In genomic region chr19:16034180-16034579, GRCh38 we compare ENCODE assay signal across 17 cellular contexts. TPM values are rescaled to one million over a fixed set of nuclear protein-coding genes. Genes with fewer than 3 reads are reported as not detected.
DNase-seq lines count a peak whose midpoint lies in the region; ATAC-seq and TF ChIP-seq lines count a peak whose summit lies in the region.
"Had no signal": no experiment of that assay in that cellular context is flagged by ENCODE, and none has a peak within 500 bp of the region (broad histone marks: within the 10 kb centered on the region; RNA-seq: fewer than 3 reads in every experiment).

No MANE protein-coding gene starts in this region.

- no peaks in the 10 kb centered on the region for H3K9me2 ChIP-seq in Karpas-422 (replicated peaks; ENCODE audit: insufficient read depth, low read length)

- H3K27ac ChIP-seq in sigmoid colon (no peak overlapping the region), Karpas-422 (ENCODE audit: low read length) (no peak overlapping the region)
- H3K27ac ChIP-seq: A549, C4-2B had no signal

- ATAC-seq in left lobe of liver = no peak
- ATAC-seq: A549 had no signal

- no peaks in the 10 kb centered on the region for H4K20me1 ChIP-seq in Karpas-422 (ENCODE audit: insufficient read depth, low read depth, low read length)

- no peak overlapping the region for H3K9ac ChIP-seq in Karpas-422 (ENCODE audit: low read length)

- no peaks in the 10 kb centered on the region for H3K9me3 ChIP-seq in sigmoid colon
- H3K9me3 ChIP-seq in Karpas-422 (ENCODE audit: low read length) = no peaks in the 10 kb centered on the region
- H3K9me3 ChIP-seq: A549, BE2C had no signal

- WGBS in sigmoid colon, 2 donors = 91 to 92% methylated on average over 7 of the region's 7 CpGs

- H3K4me2 ChIP-seq in Karpas-422 (ENCODE audit: low read depth, low read length, poor library complexity, severe bottlenecking) = no peak overlapping the region
- H3K4me2 ChIP-seq: A549 had no signal

- intact Hi-C loops in sigmoid colon (cut with DNase I) = no loop called here

- no peak for TF ChIP-seq POLR2A in sigmoid colon (IDR thresholded peaks at IDR 0.05)

- H3K36me3 ChIP-seq in sigmoid colon = no peaks in the 10 kb centered on the region
- no peaks in the 10 kb centered on the region for H3K36me3 ChIP-seq in Karpas-422 (ENCODE audit: insufficient read depth, low read length)
- H3K36me3 ChIP-seq: BE2C had no signal

- TF ChIP-seq EP300 in sigmoid colon (IDR thresholded peaks at IDR 0.05) = no peak

- no peak overlapping the region for H2AFZ ChIP-seq in Karpas-422 (ENCODE audit: low read length)

- H3K79me2 ChIP-seq in Karpas-422 (ENCODE audit: low read length) = no peaks in the 10 kb centered on the region

- H3K27me3 ChIP-seq in sigmoid colon = no peaks in the 10 kb centered on the region
- H3K27me3 ChIP-seq in Karpas-422 (ENCODE audit: low read length) = no peaks in the 10 kb centered on the region
- H3K27me3 ChIP-seq: BE2C had no signal

- DNase-seq in D341Med (ENCODE audit: low spot score) = peak; percentile 23
- DNase-seq in GM13976 (ENCODE audit: low spot score) = peak; percentile 20
- DNase-seq in left lobe of liver (ENCODE audit: low spot score) = peak; percentile 42
- peak; percentile 48 for DNase-seq in sigmoid colon
- no peak for DNase-seq in Karpas-422
- no peak for DNase-seq in NAMALWA (ENCODE audit: low spot score)
- DNase-seq in A172 (ENCODE audit: low spot score) = no peak
- DNase-seq: BE2C; CD4-positive, alpha-beta memory T cell; DMS153; DMS79 treated with DMSO at 0.1 percent for 48 hours; EL; HCEC 1CT; HFFc6; IMR-90 had no signal

- no peak overlapping the region for H3K4me3 ChIP-seq in sigmoid colon
- no peak overlapping the region for H3K4me3 ChIP-seq in Karpas-422 (ENCODE audit: low read length)
- H3K4me3 ChIP-seq: A549 had no signal

- H3K4me1 ChIP-seq in sigmoid colon (no peaks in the 10 kb centered on the region), Karpas-422 (ENCODE audit: low read length) (no peaks in the 10 kb centered on the region)
- H3K4me1 ChIP-seq: A549, BE2C had no signal

- TF ChIP-seq CTCF in GM13976 (IDR thresholded peaks at IDR 0.05; ENCODE audit: borderline replicate concordance, control extremely low read depth, extremely low read depth, insufficient read depth, missing control alignments) = no peak
- TF ChIP-seq CTCF in sigmoid colon (IDR thresholded peaks at IDR 0.05) = no peak

- in situ Hi-C loops in GM13976 (cut with MboI; ENCODE audit: low sequenced_read_pairs, unreplicated experiment) = loop anchor here (25.0 kb wide), 2 partner anchors 353 to 397 kb away; partner anchors contain the start of gene CYP4F3

RNA-seq across cellular contexts. Expression of gene TPM4, which starts 42.1 kb away (rescaled TPM):
- total RNA-seq in left lobe of liver (21.0 TPM), sigmoid colon (100 to 1,000 TPM; 222 to 826 (median 353) TPM)
- 100 to 1,000 TPM; 313 to 464 (median 374) TPM for polyA plus RNA-seq in sigmoid colon
- total RNA-seq in Karpas-422 (2014; rRNA removed; shearing (Covaris generic); ENCODE audit: low replicate concordance) = 76.7 and 76.9 TPM in 2 replicates
- 1,516 and 1,534 TPM in 2 replicates for total RNA-seq in A172 (2014; rRNA removed; shearing (Covaris generic))

Comparison
In these comparisons a context has a peak if more than half of its experiments do, and no peak if none do; other contexts are left out.
1. DNase-seq: peak in D341Med (single experiment), GM13976 (single experiment), left lobe of liver (single experiment) and sigmoid colon (single experiment); none in Karpas-422 (single experiment), NAMALWA (single experiment) and A172 (single experiment).